10 cellular contexts compared by ENCODE assay signal in genomic region chr1:230210326-230210978, GRCh38.
DNase-seq lines count a peak whose midpoint lies in the region; ATAC-seq and TF ChIP-seq lines count a peak whose summit lies in the region.
"Had no signal": no experiment of that assay in that cellular context is flagged by ENCODE, and none has a peak within 500 bp of the region (broad histone marks: within the 10 kb centered on the region; RNA-seq: fewer than 3 reads in every experiment).

No MANE protein-coding gene starts in this region.

- no peaks in the 10 kb centered on the region for H3K9me3 ChIP-seq in Caco-2
- no peaks in the 10 kb centered on the region for H3K9me3 ChIP-seq in SJSA1 (replicated peaks)
- no peaks in the 10 kb centered on the region for H3K9me3 ChIP-seq in endodermal cell (ENCODE audit: control insufficient read depth, low read length)
- H3K9me3 ChIP-seq in psoas muscle = no peaks in the 10 kb centered on the region

- BruUV-seq in Caco-2 (replicated peaks; lab: Mats Ljungman, UMichigan) = no TSS peak

- peak in 1 of 2 experiments; percentile 10 for DNase-seq in Caco-2
- peak in 1 of 2 experiments; percentile 70 for DNase-seq in SJSA1 (ENCODE audit: low read depth in 1 of 2, low spot score in 2 of 2)
- DNase-seq in endodermal cell = no peak
- no peak for DNase-seq in psoas muscle
- DNase-seq in NCI-H774 (lab: John Stamatoyannopoulos, UW) = no peak
- no peak for DNase-seq in NCI-H146 treated with DMSO at 0.1 percent for 48 hours (lab: John Stamatoyannopoulos, UW; ENCODE audit: unreplicated experiment)
- DNase-seq: NCI-H2227 treated with DMSO at 0.1 percent for 48 hours had no signal

- no peaks in the 10 kb centered on the region for H3K36me3 ChIP-seq in Caco-2 (ENCODE audit: control insufficient read depth, insufficient read depth, low read length)
- H3K36me3 ChIP-seq in SJSA1 = no peaks in the 10 kb centered on the region
- no peaks in the 10 kb centered on the region for H3K36me3 ChIP-seq in endodermal cell (ENCODE audit: control insufficient read depth, insufficient read depth, low read length)
- H3K36me3 ChIP-seq in psoas muscle (ENCODE audit: insufficient read depth in 1 of 2, low read depth in 1 of 2) = no peaks in the 10 kb centered on the region

- H3K27ac Mint-ChIP-seq in Caco-2 (ENCODE audit: unreplicated experiment) (peak overlapping the region; percentile 90), endodermal cell (peak overlapping the region; percentile 84)

- CTCF ChIA-PET in Caco-2 (lab: Charles Lee) = interaction anchor here (0.6 kb wide), 1 partner anchor 186 kb away, joined by 4 read pairs; no protein-coding TSS in a partner anchor

- no peaks in the 10 kb centered on the region for H3K27me3 Mint-ChIP-seq in Caco-2 (ENCODE audit: insufficient read depth, unreplicated experiment)
- peaks cover 22% of the 10 kb centered on the region for H3K27me3 Mint-ChIP-seq in endodermal cell (ENCODE audit: insufficient read depth)

- ATAC-seq in psoas muscle = no peak
- ATAC-seq in GM19463 (IDR thresholded peaks at IDR 0.05; ENCODE audit: unreplicated experiment) = no peak
- ATAC-seq in HG03175 (IDR thresholded peaks at IDR 0.05; ENCODE audit: unreplicated experiment) = no peak

- H3K4me1 Mint-ChIP-seq in Caco-2 (ENCODE audit: low read depth, unreplicated experiment) = peaks cover 41% of the 10 kb centered on the region
- H3K4me1 Mint-ChIP-seq in endodermal cell = peaks cover 62% of the 10 kb centered on the region

- intact Hi-C loops in Caco-2 (cut with micrococcal nuclease; ENCODE audit: unreplicated experiment) = no loop called here
- intact Hi-C loops in psoas muscle (cut with DNase I) = loop anchor here (5.0 to 10.0 kb wide), 3 partner anchors 106 to 326 kb away; no protein-coding TSS in a partner anchor

- no peaks in the 10 kb centered on the region for H3K27me3 ChIP-seq in Caco-2 (replicated peaks; ENCODE audit: control insufficient read depth, insufficient read depth, low read length)
- H3K27me3 ChIP-seq in SJSA1 (replicated peaks) = no peaks in the 10 kb centered on the region
- peaks cover 21% of the 10 kb centered on the region for H3K27me3 ChIP-seq in endodermal cell (ENCODE audit: control insufficient read depth, insufficient read depth, low read length, poor library complexity, severe bottlenecking)
- H3K27me3 ChIP-seq in psoas muscle (ENCODE audit: insufficient read depth in 3 of 3, low read length in 2 of 3) = no peaks in the 10 kb centered on the region

- WGBS in endodermal cell (ENCODE audit: insufficient coverage in 1 of 2, insufficient read length in 1 of 2), 2 experiments = 93% methylated on average over 4 of the region's 4 CpGs; no CpG with 5 or more reads in 1 of the 2 experiments
- WGBS in psoas muscle, 3 donors = 71 to 80% (median 74%) methylated on average over 4 of the region's 4 CpGs

- H3K9ac ChIP-seq in endodermal cell (ENCODE audit: extremely low read depth, low read length, poor library complexity, severe bottlenecking) = no peak overlapping the region
- H3K9ac ChIP-seq: parathyroid adenoma had no signal

- H3K9me3 Mint-ChIP-seq in Caco-2 (ENCODE audit: unreplicated experiment) (no peaks in the 10 kb centered on the region), endodermal cell (peaks cover 4% of the 10 kb centered on the region)

- H3K27ac ChIP-seq in SJSA1 (peak overlapping the region; percentile 47), endodermal cell (ENCODE audit: low read depth, low read length) (no peak overlapping the region), psoas muscle (peak overlapping the region; percentile 76)

- H3K4me3 Mint-ChIP-seq in Caco-2 (ENCODE audit: unreplicated experiment) (peak overlapping the region; percentile 45), endodermal cell (peak overlapping the region; percentile 37)

- POLR2A ChIA-PET in Caco-2 (lab: Charles Lee) = no interaction called here

- H3K4me1 ChIP-seq in Caco-2 (peaks cover 34% of the 10 kb centered on the region), SJSA1 (replicated peaks) (peaks cover 37% of the 10 kb centered on the region), endodermal cell (ENCODE audit: control insufficient read depth, insufficient read depth, low read length) (peaks cover 26% of the 10 kb centered on the region), psoas muscle (peaks cover 84% of the 10 kb centered on the region)
- H3K4me1 ChIP-seq: parathyroid adenoma had no signal

- H3K36me3 Mint-ChIP-seq in Caco-2 (ENCODE audit: insufficient read depth, unreplicated experiment) (peaks cover 6% of the 10 kb centered on the region), endodermal cell (ENCODE audit: low read depth) (peaks cover 4% of the 10 kb centered on the region)

- TF ChIP-seq CTCF in Caco-2 (IDR thresholded peaks at IDR 0.05; ENCODE audit: insufficient read depth in 1 of 2, low read depth in 1 of 2, low read length in 1 of 2, severe bottlenecking in 1 of 2, unreplicated experiment in 1 of 2) (no peak), endodermal cell (conservative IDR thresholded peaks at IDR 0.05) (no peak), psoas muscle (IDR thresholded peaks at IDR 0.05) (no peak)

- H3K4me3 ChIP-seq in Caco-2 (ENCODE audit: low read depth, low read length) (no peak overlapping the region), SJSA1 (no peak overlapping the region), endodermal cell (ENCODE audit: low read length) (peak overlapping the region; percentile 46), psoas muscle (no peak overlapping the region)
